9 cellular contexts compared by ENCODE assay signal in genomic region chr1:59967141-59967697, GRCh38. TPM values are rescaled to one million over a fixed set of nuclear protein-coding genes. Genes with fewer than 3 reads are reported as not detected.
DNase-seq lines count a peak whose midpoint lies in the region; ATAC-seq lines count a peak whose summit lies in the region.
"Had no signal": no experiment of that assay in that cellular context is flagged by ENCODE, and none has a peak within 500 bp of the region (broad histone marks: within the 10 kb centered on the region; RNA-seq: fewer than 3 reads in every experiment).

No MANE protein-coding gene starts in this region.

- DNase-seq in GM23248 (peak; percentile 36), NCI-H69 (lab: John Stamatoyannopoulos, UW) (peak; percentile 33), occipital lobe (lab: John Stamatoyannopoulos, UW) (peak; percentile 5), superior temporal gyrus (ENCODE audit: extremely low spot score) (no peak), midbrain (lab: John Stamatoyannopoulos, UW) (no peak), NCI-H2196 (lab: John Stamatoyannopoulos, UW; ENCODE audit: unreplicated experiment) (no peak)

- no peaks in the 10 kb centered on the region for H3K4me1 ChIP-seq in GM23248 (ENCODE audit: insufficient read depth)
- H3K4me1 ChIP-seq: parathyroid adenoma had no signal

- H3K4me2 ChIP-seq in GM23248 (ENCODE audit: unreplicated experiment): no peak overlapping the region

- no peaks in the 10 kb centered on the region for H3F3A ChIP-seq in GM23248 (ENCODE audit: insufficient read depth)

- H3K9me3 ChIP-seq in GM23248 (ENCODE audit: low read depth): no peaks in the 10 kb centered on the region

- no peaks in the 10 kb centered on the region for H4K20me1 ChIP-seq in GM23248 (ENCODE audit: insufficient read depth)

- H3K4me3 ChIP-seq in GM23248: no peak overlapping the region

- no peaks in the 10 kb centered on the region for H3K79me2 ChIP-seq in GM23248 (ENCODE audit: insufficient read depth)
- H3K79me2 ChIP-seq: parathyroid adenoma had no signal

- peak; percentile 36 for ATAC-seq in esophagus mucosa
- no peak for ATAC-seq in HG03175 (IDR thresholded peaks at IDR 0.05; ENCODE audit: unreplicated experiment)

- H3K36me3 ChIP-seq in GM23248 (ENCODE audit: low read depth): no peaks in the 10 kb centered on the region

- H2AFZ ChIP-seq in GM23248: no peak overlapping the region
- H2AFZ ChIP-seq: parathyroid adenoma had no signal

- H3K27ac ChIP-seq in GM23248: no peak overlapping the region
- H3K27ac ChIP-seq: parathyroid adenoma had no signal

- H3K27me3 ChIP-seq in GM23248 (replicated peaks; ENCODE audit: insufficient read depth): no peaks in the 10 kb centered on the region

- in situ Hi-C loops in GM23248 (cut with MboI): no loop called here

- 49 to 50% methylated on average over 6 of the region's 6 CpGs for WGBS in GM23248 (ENCODE audit: low coverage in 1 of 2, low lambda C conversion rate in 2 of 2, missing lambda C conversion rate in 2 of 2), 2 experiments

- H3K9me2 ChIP-seq in GM23248 (ENCODE audit: insufficient read depth): no peaks in the 10 kb centered on the region

- H3K9ac ChIP-seq in GM23248: no peak overlapping the region
- H3K9ac ChIP-seq: parathyroid adenoma had no signal

RNA-seq across cellular contexts. Expression of gene CYP2J2, which starts 40.6 kb away (rescaled TPM):
- total RNA-seq in GM23248 (2014; rRNA removed; shearing (Covaris generic)): not detected in 2 replicates
- not detected in 2 replicates for polyA plus RNA-seq in GM23248 (2016; fragmentation: Nextera tagmentation; extraction: Ambion mirVana)
- total RNA-seq in esophagus mucosa (8.8 TPM), occipital lobe (0.47 TPM)

Comparison
In these comparisons a context has a peak if more than half of its experiments do, and no peak if none do; other contexts are left out.
1. DNase-seq: peak in GM23248 (single experiment), NCI-H69 (single experiment) and occipital lobe (single experiment); none in superior temporal gyrus (single experiment), midbrain (single experiment) and NCI-H2196 (single experiment).